In genomic region chr11:78786086-78786485, GRCh38 we compare ENCODE assay signal across 1 cellular context.
TF ChIP-seq lines count a peak whose summit lies in the region.

No MANE protein-coding gene starts in this region.

TF ChIP-seq in IMR-90, 13 proteins besides CTCF, POLR2A, EP300 and RAD21 (continued from another document):
- TF ChIP-seq BHLHE40 (IDR thresholded peaks at IDR 0.05; ENCODE audit: low read depth, low read length), result no peak
- no peak for TF ChIP-seq USF2 (IDR thresholded peaks at IDR 0.05; ENCODE audit: low read depth, low read length)
- TF ChIP-seq MXI1 (IDR thresholded peaks at IDR 0.05; ENCODE audit: borderline replicate concordance, low read depth, low read length), result no peak
- no peak for TF ChIP-seq RCOR1 (IDR thresholded peaks at IDR 0.05; ENCODE audit: insufficient replicate concordance, low read length)
- no peak for TF ChIP-seq SMC3 (IDR thresholded peaks at IDR 0.05; ENCODE audit: low read depth, low read length)
- no peak for TF ChIP-seq MAFK (IDR thresholded peaks at IDR 0.05; ENCODE audit: low read depth, low read length)
- no peak for TF ChIP-seq CEBPB (IDR thresholded peaks at IDR 0.05; ENCODE audit: low read depth, low read length)
- no peak for TF ChIP-seq MAZ (IDR thresholded peaks at IDR 0.05; ENCODE audit: borderline replicate concordance, low read depth, low read length)
- TF ChIP-seq FOS (IDR thresholded peaks at IDR 0.05; ENCODE audit: low read depth, low read length), result no peak
- no peak for TF ChIP-seq RFX5 (IDR thresholded peaks at IDR 0.05; ENCODE audit: low read depth, low read length)
- no peak for TF ChIP-seq CHD1 (IDR thresholded peaks at IDR 0.05; ENCODE audit: low read depth, low read length)
TF ChIP-seq in IMR-90: peak in this region for 0.
